ENCODE assay signal across 1 cellular context in genomic region chr11:83725161-83725560, GRCh38.
TF ChIP-seq lines count a peak whose summit lies in the region.

No MANE protein-coding gene starts in this region.

TF ChIP-seq in GM12878, 131 proteins besides CTCF, POLR2A, EP300 and RAD21 (continued from another document):
- no peak for TF ChIP-seq E4F1 (IDR thresholded peaks at IDR 0.05; ENCODE audit: borderline replicate concordance, partially characterized antibody)
- no peak for TF ChIP-seq GATAD2B (conservative IDR thresholded peaks at IDR 0.05; ENCODE audit: low read depth)
- no peak for TF ChIP-seq SREBF1 (IDR thresholded peaks at IDR 0.05; ENCODE audit: low read length)
- no peak for TF ChIP-seq EZH2 (IDR thresholded peaks at IDR 0.05; ENCODE audit: borderline replicate concordance, control insufficient read depth, low read depth, low read length)
- no peak for TF ChIP-seq ZBTB33 (IDR thresholded peaks at IDR 0.05)
- TF ChIP-seq HCFC1 (IDR thresholded peaks at IDR 0.05; ENCODE audit: low read length): no peak
- no peak for TF ChIP-seq PML (IDR thresholded peaks at IDR 0.05; ENCODE audit: low read length)
- no peak for TF ChIP-seq RBBP5 (conservative IDR thresholded peaks at IDR 0.05)
- TF ChIP-seq BHLHE40 (IDR thresholded peaks at IDR 0.05; ENCODE audit: borderline replicate concordance in 1 of 2, low read depth in 2 of 2, low read length in 1 of 2): no peak
- TF ChIP-seq BCL11A (IDR thresholded peaks at IDR 0.05; ENCODE audit: low read depth, low read length): no peak
- TF ChIP-seq FOXM1 (IDR thresholded peaks at IDR 0.05; ENCODE audit: low read depth, low read length): no peak
